In genomic region chr9:4296217-4296616, GRCh38 we compare ENCODE assay signal across 15 cellular contexts. TPM values are rescaled to one million over a fixed set of nuclear protein-coding genes. Genes with fewer than 3 reads are reported as not detected.
DNase-seq lines count a peak whose midpoint lies in the region; ATAC-seq and TF ChIP-seq lines count a peak whose summit lies in the region.
"Had no signal": no experiment of that assay in that cellular context is flagged by ENCODE, and none has a peak within 500 bp of the region (broad histone marks: within the 10 kb centered on the region; RNA-seq: fewer than 3 reads in every experiment).

No MANE protein-coding gene starts in this region.

- H3K27me3 Mint-ChIP-seq in activated T-helper 1 cell treated with anti-CD3 and anti-CD28 coated beads, Interleukin-12 subunit alpha, Interleukin-12 subunit beta, Interleukin-2, Interleukin-4 antibody, amounts not matched to agents 30 ng/mL and 10 ng/mL and 1 ng/mL, durations not matched to agents 14 hours and 24 hours and 36 hours (ENCODE audit: insufficient read depth) = peaks cover 37% of the 10 kb centered on the region

- H3K36me3 Mint-ChIP-seq in activated T-helper 1 cell treated with anti-CD3 and anti-CD28 coated beads, Interleukin-12 subunit alpha, Interleukin-12 subunit beta, Interleukin-2, Interleukin-4 antibody, amounts not matched to agents 30 ng/mL and 10 ng/mL and 1 ng/mL, durations not matched to agents 14 hours and 24 hours and 36 hours (ENCODE audit: low read depth) = peaks cover 7% of the 10 kb centered on the region

- peak overlapping the region; percentile 95 for H3K4me3 Mint-ChIP-seq in activated T-helper 1 cell treated with anti-CD3 and anti-CD28 coated beads, Interleukin-12 subunit alpha, Interleukin-12 subunit beta, Interleukin-2, Interleukin-4 antibody, amounts not matched to agents 30 ng/mL and 10 ng/mL and 1 ng/mL, durations not matched to agents 14 hours and 24 hours and 36 hours

- no peak for ATAC-seq in HG03159 (IDR thresholded peaks at IDR 0.05; ENCODE audit: unreplicated experiment)
- ATAC-seq: activated CD4-positive, CD25-positive, alpha-beta regulatory T cell treated with anti-CD3 and anti-CD28 coated beads, Interleukin-2, amount 50 U/mL, for 24 hours had no signal

- H3K9me3 Mint-ChIP-seq in activated T-helper 1 cell treated with anti-CD3 and anti-CD28 coated beads, Interleukin-12 subunit alpha, Interleukin-12 subunit beta, Interleukin-2, Interleukin-4 antibody, amounts not matched to agents 30 ng/mL and 10 ng/mL and 1 ng/mL, durations not matched to agents 14 hours and 24 hours and 36 hours = no peaks in the 10 kb centered on the region

- H3K4me3 ChIP-seq in left ventricle myocardium inferior (no peak overlapping the region), uterus (no peak overlapping the region)

- peak overlapping the region; percentile 9 for H3K27ac Mint-ChIP-seq in activated T-helper 1 cell treated with anti-CD3 and anti-CD28 coated beads, Interleukin-12 subunit alpha, Interleukin-12 subunit beta, Interleukin-2, Interleukin-4 antibody, amounts not matched to agents 30 ng/mL and 10 ng/mL and 1 ng/mL, durations not matched to agents 14 hours and 24 hours and 36 hours

- H3K4me1 ChIP-seq in left ventricle myocardium inferior (peaks cover 31% of the 10 kb centered on the region), uterus (no peaks in the 10 kb centered on the region)
- H3K4me1 ChIP-seq: BE2C had no signal

- intact Hi-C loops in left ventricle myocardium inferior (cut with micrococcal nuclease) = no loop called here
- intact Hi-C loops in cardiac septum (cut with DNase I) = loop anchor here (10.0 kb wide), 1 partner anchor 211 kb away; no protein-coding TSS in a partner anchor
- intact Hi-C loops in activated T-helper 1 cell treated with anti-CD3 and anti-CD28 coated beads, Interleukin-12 subunit alpha, Interleukin-12 subunit beta, Interleukin-2, Interleukin-4 antibody, amounts not matched to agents 30 ng/mL and 10 ng/mL and 1 ng/mL, durations not matched to agents 14 hours and 24 hours and 36 hours (cut with micrococcal nuclease) = loop anchor here (5.0 kb wide), 5 partner anchors 69 to 1454 kb away; partner anchors contain the start of genes AK3 and PUM3
- intact Hi-C loops in uterus (cut with DNase I; ENCODE audit: low total_unique reads) = no loop called here

- H3K27me3 ChIP-seq in left ventricle myocardium inferior (ENCODE audit: low read depth) (peaks cover 7% of the 10 kb centered on the region), uterus (no peaks in the 10 kb centered on the region)

- H3K27ac ChIP-seq in left ventricle myocardium inferior (replicated peaks) (peak overlapping the region; percentile 85), uterus (peak overlapping the region; percentile 22 to 93)
- H3K27ac ChIP-seq: KMS-11, neutrophil had no signal

- peaks cover 38% of the 10 kb centered on the region for H3K4me1 Mint-ChIP-seq in activated T-helper 1 cell treated with anti-CD3 and anti-CD28 coated beads, Interleukin-12 subunit alpha, Interleukin-12 subunit beta, Interleukin-2, Interleukin-4 antibody, amounts not matched to agents 30 ng/mL and 10 ng/mL and 1 ng/mL, durations not matched to agents 14 hours and 24 hours and 36 hours (ENCODE audit: low read depth)

- no peaks in the 10 kb centered on the region for H3K9me3 ChIP-seq in left ventricle myocardium inferior (replicated peaks)
- H3K9me3 ChIP-seq in uterus = no peaks in the 10 kb centered on the region
- H3K9me3 ChIP-seq: BE2C, neutrophil had no signal

- TF ChIP-seq POLR2A in uterus (IDR thresholded peaks at IDR 0.05) = no peak

- TF ChIP-seq CTCF in left ventricle myocardium inferior (IDR thresholded peaks at IDR 0.05; ENCODE audit: borderline replicate concordance) = no peak
- no peak for TF ChIP-seq CTCF in uterus (IDR thresholded peaks at IDR 0.05)

- H3K36me3 ChIP-seq in left ventricle myocardium inferior = no peaks in the 10 kb centered on the region
- no peaks in the 10 kb centered on the region for H3K36me3 ChIP-seq in uterus
- H3K36me3 ChIP-seq: BE2C, neutrophil had no signal

- DNase-seq in left ventricle myocardium inferior (no peak), cardiac septum (ENCODE audit: low spot score) (no peak), kidney tubule cell (ENCODE audit: low spot score) (peak; percentile 35), uterus (no peak), hippocampal formation (lab: John Stamatoyannopoulos, UW) (no peak)
- DNase-seq in activated T-helper 1 cell treated with anti-CD3 and anti-CD28 coated beads, Interleukin-12 subunit alpha, Interleukin-12 subunit beta, Interleukin-2, Interleukin-4 antibody, amounts not matched to agents 30 ng/mL and 10 ng/mL and 1 ng/mL, durations not matched to agents 14 hours and 24 hours and 36 hours (ENCODE audit: low spot score) = no peak
- DNase-seq in stimulated activated CD4-positive, alpha-beta T cell treated with anti-CD3 and anti-CD28 coated beads, Interleukin-15, amount 100 ng/mL, for 24 hours = no peak
- DNase-seq: activated gamma-delta T cell, BE2C, NCI-H1694, NCI-H748 treated with DMSO at 0.1 percent for 48 hours had no signal

RNA-seq across cellular contexts. Expression of gene GLIS3, which starts 3.7 kb away (rescaled TPM):
- total RNA-seq in left ventricle myocardium inferior = 5.2 TPM
- 4.7 TPM for total RNA-seq in cardiac septum
- 3.3 and 4.0 TPM in 2 replicates for total RNA-seq in activated T-helper 1 cell treated with anti-CD3 and anti-CD28 coated beads, Interleukin-12 subunit alpha, Interleukin-12 subunit beta, Interleukin-2, Interleukin-4 antibody, amounts not matched to agents 30 ng/mL and 10 ng/mL and 1 ng/mL, durations not matched to agents 14 hours and 24 hours and 36 hours
- 10 to 100 TPM; 16.4 to 52.6 (median 41.1) TPM for total RNA-seq in uterus

Comparison
In these comparisons a context has a peak if more than half of its experiments do, and no peak if none do; other contexts are left out.
1. intact Hi-C loops: an anchor here in cardiac septum (10.0 kb wide) and activated T-helper 1 cell treated with anti-CD3 and anti-CD28 coated beads, Interleukin-12 subunit alpha, Interleukin-12 subunit beta, Interleukin-2, Interleukin-4 antibody, amounts not matched to agents 30 ng/mL and 10 ng/mL and 1 ng/mL, durations not matched to agents 14 hours and 24 hours and 36 hours (5.0 kb wide); none called in left ventricle myocardium inferior and uterus.